ENCODE assay signal across 20 cellular contexts in genomic region chr3:53224536-53224935, GRCh38. TPM values are rescaled to one million over a fixed set of nuclear protein-coding genes. Genes with fewer than 3 reads are reported as not detected.
DNase-seq lines count a peak whose midpoint lies in the region; ATAC-seq and TF ChIP-seq lines count a peak whose summit lies in the region.
"Had no signal": no experiment of that assay in that cellular context is flagged by ENCODE, and none has a peak within 500 bp of the region (broad histone marks: within the 10 kb centered on the region; RNA-seq: fewer than 3 reads in every experiment).

No MANE protein-coding gene starts in this region.

- H3K4me3 ChIP-seq in BLaER1 (no peak overlapping the region), spleen (no peak overlapping the region), prostate gland (no peak overlapping the region)
- H3K4me3 ChIP-seq: GM12878, GM23248, SK-N-MC had no signal

- H3K4me1 Mint-ChIP-seq in dendritic cell treated with granulocyte-macrophage colony-stimulating factor and Interleukin-4, amounts not matched to agents 40 ng/mL and 50 ng/mL, for 4 days (ENCODE audit: low read depth) = peaks cover 17% of the 10 kb centered on the region

- no peak overlapping the region for H3K27ac ChIP-seq in BLaER1
- peak overlapping the region in 7 of 8 donors; percentile 22 to 81 (median 74) for H3K27ac ChIP-seq in spleen
- H3K27ac ChIP-seq in prostate gland = no peak overlapping the region
- H3K27ac ChIP-seq: GM23248, SK-N-MC had no signal

- intact Hi-C loops in dendritic cell treated with granulocyte-macrophage colony-stimulating factor and Interleukin-4, amounts not matched to agents 40 ng/mL and 50 ng/mL, for 4 days (cut with micrococcal nuclease) = no loop called here
- intact Hi-C loops in spleen (cut with DNase I; ENCODE audit: low total_unique reads) (no loop called here), prostate gland (cut with DNase I) (loop anchor here (10.0 kb wide), 1 partner anchor 120 kb away; the partner anchor contains the start of gene DCP1A)

- H4K20me1 ChIP-seq in BLaER1 = peaks cover 72% of the 10 kb centered on the region

- 0 out of 2 replicates have a peak overlapping the region, but pooled peaks have one; percentile 3 for H3K4me2 ChIP-seq in BLaER1

- CTCF ChIA-PET in HEK293T (lab: Yijun Ruan, JAX) = no interaction called here

- H3K27me3 Mint-ChIP-seq in dendritic cell treated with granulocyte-macrophage colony-stimulating factor and Interleukin-4, amounts not matched to agents 40 ng/mL and 50 ng/mL, for 4 days = no peaks in the 10 kb centered on the region
- H3K27me3 Mint-ChIP-seq: IgD-negative memory B cell had no signal

- H3K9me3 ChIP-seq in BLaER1 (no peaks in the 10 kb centered on the region), spleen (no peaks in the 10 kb centered on the region), prostate gland (no peaks in the 10 kb centered on the region)

- DNase-seq in HEK293T (ENCODE audit: extremely low spot score) = peak; percentile 5
- no peak for DNase-seq in spleen
- no peak for DNase-seq in NCI-H1105 (lab: John Stamatoyannopoulos, UW)
- DNase-seq in prostate gland (ENCODE audit: low spot score) = no peak
- DNase-seq: GDM1, GM23248, HFFc6, NCI-H1105 treated with DMSO at 0.1 percent for 48 hours, NCI-H1694 treated with DMSO at 0.1 percent for 48 hours, NCI-H2107, NCI-H2227 treated with DMSO at 0.1 percent for 48 hours, NCI-H524 had no signal

- peaks cover 12% of the 10 kb centered on the region for H3K4me1 ChIP-seq in BLaER1
- H3K4me1 ChIP-seq in spleen = peaks cover 0 to 87% (median 41%) of the 10 kb centered on the region in 6 donors
- no peaks in the 10 kb centered on the region for H3K4me1 ChIP-seq in prostate gland (replicated peaks)

- POLR2A ChIA-PET in HEK293T (lab: Yijun Ruan, JAX) = no interaction called here

- H3K4me3 Mint-ChIP-seq in dendritic cell treated with granulocyte-macrophage colony-stimulating factor and Interleukin-4, amounts not matched to agents 40 ng/mL and 50 ng/mL, for 4 days = no peak overlapping the region
- H3K4me3 Mint-ChIP-seq: HFFc6, IgD-negative memory B cell had no signal

- peaks cover 77% of the 10 kb centered on the region for H3K36me3 Mint-ChIP-seq in dendritic cell treated with granulocyte-macrophage colony-stimulating factor and Interleukin-4, amounts not matched to agents 40 ng/mL and 50 ng/mL, for 4 days (ENCODE audit: low read depth)

- H3K36me3 ChIP-seq in BLaER1 (peaks cover 78% of the 10 kb centered on the region), spleen (peaks cover 9 to 78% (median 62%) of the 10 kb centered on the region in 6 donors), prostate gland (peaks cover 5 to 39% of the 10 kb centered on the region in 2 donors)

- H3K27me3 ChIP-seq in BLaER1 = no peaks in the 10 kb centered on the region
- no peaks in the 10 kb centered on the region for H3K27me3 ChIP-seq in spleen (replicated peaks in 1 of 7)
- H3K27me3 ChIP-seq in prostate gland (replicated peaks; ENCODE audit: insufficient read depth) = no peaks in the 10 kb centered on the region

- ATAC-seq in GM21528 (IDR thresholded peaks at IDR 0.05; ENCODE audit: low FRiP score, unreplicated experiment) = no peak
- ATAC-seq: GM12878, Panc1, Right ventricle myocardium inferior had no signal

- H3K9me3 Mint-ChIP-seq in dendritic cell treated with granulocyte-macrophage colony-stimulating factor and Interleukin-4, amounts not matched to agents 40 ng/mL and 50 ng/mL, for 4 days = no peaks in the 10 kb centered on the region
- H3K9me3 Mint-ChIP-seq: HFFc6, IgD-negative memory B cell had no signal

- TF ChIP-seq CTCF in spleen (IDR thresholded peaks at IDR 0.05 in 8 of 11, conservative IDR thresholded peaks at IDR 0.05 in 3 of 11) = no peak
- TF ChIP-seq CTCF in prostate gland (IDR thresholded peaks at IDR 0.05) = no peak

- H3K9ac ChIP-seq in BLaER1 = no peak overlapping the region
- H3K9ac ChIP-seq: GM23248 had no signal

- H3K27ac Mint-ChIP-seq in dendritic cell treated with granulocyte-macrophage colony-stimulating factor and Interleukin-4, amounts not matched to agents 40 ng/mL and 50 ng/mL, for 4 days = peak overlapping the region; percentile 41

- TF ChIP-seq POLR2A in spleen (IDR thresholded peaks at IDR 0.05) = no peak
- no peak for TF ChIP-seq POLR2A in prostate gland (IDR thresholded peaks at IDR 0.05)

- 66 to 84% (median 76%) methylated on average over 3 to 5 of the region's 5 CpGs for WGBS in spleen, 5 donors
- 77% methylated on average over 5 of the region's 5 CpGs for WGBS in prostate gland

TF ChIP-seq in HEK293T, 16 proteins besides CTCF, POLR2A, EP300 and RAD21:
- TF ChIP-seq L3MBTL2 (conservative IDR thresholded peaks at IDR 0.05) = no peak
- no peak for TF ChIP-seq SUZ12 (IDR thresholded peaks at IDR 0.05)
- TF ChIP-seq PKNOX1 (IDR thresholded peaks at IDR 0.05) = no peak
- TF ChIP-seq ARNT (IDR thresholded peaks at IDR 0.05) = no peak
- no peak for TF ChIP-seq ELF4 (IDR thresholded peaks at IDR 0.05)
- no peak for TF ChIP-seq FOXK2 (IDR thresholded peaks at IDR 0.05)
- no peak for TF ChIP-seq SP1 (IDR thresholded peaks at IDR 0.05)
- no peak for TF ChIP-seq LEF1 (IDR thresholded peaks at IDR 0.05; ENCODE audit: borderline replicate concordance)
- no peak for TF ChIP-seq ZNF384 (IDR thresholded peaks at IDR 0.05)
- no peak for TF ChIP-seq NFRKB (IDR thresholded peaks at IDR 0.05)
- no peak for TF ChIP-seq HDGF (IDR thresholded peaks at IDR 0.05; ENCODE audit: borderline replicate concordance)
- no peak for TF ChIP-seq BHLHE40 (IDR thresholded peaks at IDR 0.05; ENCODE audit: borderline replicate concordance)
- TF ChIP-seq FOXA1 (IDR thresholded peaks at IDR 0.05) = no peak
- no peak for TF ChIP-seq CTBP1 (IDR thresholded peaks at IDR 0.05; ENCODE audit: borderline replicate concordance)
- TF ChIP-seq TARDBP (IDR thresholded peaks at IDR 0.05) = no peak
- TF ChIP-seq FOXM1 (IDR thresholded peaks at IDR 0.05; ENCODE audit: borderline replicate concordance) = no peak
TF ChIP-seq in HEK293T: peak in this region for 0.

RNA-seq across cellular contexts. Expression of gene TKT, which starts 31.3 kb away (rescaled TPM):
- 100 to 1,000 TPM; 253 to 490 (median 287) TPM for total RNA-seq in spleen
- polyA plus RNA-seq in spleen = 100 to 1,000 TPM; 110 to 195 (median 137) TPM
- total RNA-seq in prostate gland = 100 to 1,000 TPM; 187 to 226 TPM

Comparison
In these comparisons a context has a peak if more than half of its experiments do, and no peak if none do; other contexts are left out.
1. H3K27ac ChIP-seq: peak in spleen (7 of 8); none in BLaER1 (single experiment) and prostate gland (0 of 2).